ENCODE assay signal across 17 cellular contexts in the genomic region with DNA sequence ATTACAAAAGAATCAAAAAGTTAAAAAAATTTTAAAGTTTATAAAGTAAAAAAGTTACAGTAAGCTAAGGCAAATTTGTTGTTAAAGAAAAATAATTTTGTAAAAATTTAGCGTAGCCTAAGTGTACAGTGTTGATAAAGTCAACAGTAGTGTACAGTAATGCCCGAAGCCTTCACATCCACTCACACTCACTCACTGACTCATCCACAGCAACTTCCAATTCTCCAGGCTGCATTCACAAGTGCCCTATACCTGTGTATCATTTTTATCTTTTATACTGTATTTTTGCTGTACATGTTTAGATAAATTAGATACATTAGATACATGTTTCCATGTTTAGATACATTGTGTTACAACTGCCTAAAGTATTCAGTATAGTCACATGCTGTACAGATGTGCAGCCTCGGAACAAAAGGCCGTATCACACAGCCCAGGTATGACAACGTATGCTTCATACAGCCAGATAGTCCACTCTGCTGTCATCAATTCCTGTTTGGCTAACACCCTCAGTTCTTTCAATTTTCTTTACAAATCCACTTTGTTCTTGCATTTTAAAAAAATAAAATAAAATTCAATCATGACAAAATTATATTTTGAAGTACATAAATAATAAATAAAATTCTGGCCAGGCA.
A peak's percentile ranks its signal among the peaks of the same experiment; 100 is the strongest.
DNase-seq lines count a peak whose midpoint lies in the region; ATAC-seq, FAIRE-seq and TF ChIP-seq lines count a peak whose summit lies in the region.
"Had no signal": no experiment of that assay in that cellular context is flagged by ENCODE, and none has a peak within 500 bp of the region (broad histone marks: within the 10 kb centered on the region; RNA-seq: fewer than 3 reads in every experiment).

No MANE protein-coding gene starts in this region.

- H3K4me2 ChIP-seq in GM23248 (ENCODE audit: unreplicated experiment), result no peak overlapping the region
- no peak overlapping the region for H3K4me2 ChIP-seq in trophoblast cell (ENCODE audit: low read length)

- H3K4me1 ChIP-seq in GM23248 (ENCODE audit: insufficient read depth) (peaks cover 10% of the 10 kb centered on the region; the same call in 1 of the 2 replicates), Panc1 (ENCODE audit: control insufficient read depth, insufficient read depth, low read length) (no peaks in the 10 kb centered on the region), trophoblast cell (ENCODE audit: control insufficient read depth in 1 of 2, insufficient read depth in 2 of 2, low read length in 2 of 2) (no peaks in the 10 kb centered on the region)

- no peak overlapping the region for H2AFZ ChIP-seq in GM23248
- no peak overlapping the region for H2AFZ ChIP-seq in trophoblast cell (ENCODE audit: insufficient read depth, low read length, poor library complexity)

- H2BK12ac ChIP-seq in trophoblast cell (ENCODE audit: low read length), result no peak overlapping the region

- H3K9me2 ChIP-seq in GM23248 (ENCODE audit: insufficient read depth), result no peaks in the 10 kb centered on the region

- H3K27me3 ChIP-seq in GM23248 (replicated peaks; ENCODE audit: insufficient read depth) (no peaks in the 10 kb centered on the region), Panc1 (ENCODE audit: control insufficient read depth, insufficient read depth, low read length) (no peaks in the 10 kb centered on the region), bronchial epithelial cell (ENCODE audit: control insufficient read depth, insufficient read depth, low read length) (no peaks in the 10 kb centered on the region), trophoblast cell (ENCODE audit: insufficient read depth, low read length) (no peaks in the 10 kb centered on the region)

- no TSS peak for BruUV-seq in Panc1 (replicated peaks; lab: Mats Ljungman, UMichigan)

- H3K9ac ChIP-seq in GM23248 (no peak overlapping the region), trophoblast cell (ENCODE audit: low read length) (peak overlapping the region; percentile 63)

- 92% methylated on average over 5 of the region's 5 CpGs for WGBS in GM23248 (ENCODE audit: low coverage in 1 of 2, low lambda C conversion rate in 2 of 2, missing lambda C conversion rate in 2 of 2), 2 experiments
- no CpG with 5 or more reads among the region's 5 CpGs for WGBS in trophoblast cell (ENCODE audit: extremely low coverage, insufficient coverage, insufficient read length)

- H3K79me2 ChIP-seq in GM23248 (ENCODE audit: insufficient read depth), result peaks cover 96% of the 10 kb centered on the region
- no peaks in the 10 kb centered on the region for H3K79me2 ChIP-seq in trophoblast cell (ENCODE audit: control insufficient read depth, insufficient read depth, low read length, poor library complexity)

- H3F3A ChIP-seq in GM23248 (ENCODE audit: insufficient read depth), result no peaks in the 10 kb centered on the region

- ATAC-seq in Panc1 (peak; percentile 66; the same call in 1 of the 2 replicates), HG03039 (IDR thresholded peaks at IDR 0.05; ENCODE audit: unreplicated experiment) (no peak)

- H3K4me3 ChIP-seq in GM23248 (no peak overlapping the region), Panc1 (ENCODE audit: low read depth in 2 of 2, low read length in 2 of 2) (no peak overlapping the region), bronchial epithelial cell (ENCODE audit: low read depth, low read length) (no peak overlapping the region), trophoblast cell (ENCODE audit: low read depth, low read length) (no peak overlapping the region)

- TF ChIP-seq CTCF in Panc1 (IDR thresholded peaks at IDR 0.05), result no peak
- no peak for TF ChIP-seq CTCF in bronchial epithelial cell (IDR thresholded peaks at IDR 0.05; ENCODE audit: insufficient read depth, low read length, severe bottlenecking)

- H4K8ac ChIP-seq in trophoblast cell (ENCODE audit: low read depth, low read length), result no peak overlapping the region

- no peak overlapping the region for H3K23ac ChIP-seq in trophoblast cell (ENCODE audit: low read length)

- no peak for FAIRE-seq in bronchial epithelial cell (lab: Jason Lieb, UNC)

- no peak overlapping the region for H3K18ac ChIP-seq in trophoblast cell (ENCODE audit: low read length)

- no peak overlapping the region for H4K12ac ChIP-seq in trophoblast cell (ENCODE audit: low read depth, low read length)

- CTCF ChIA-PET in Panc1 (lab: Charles Lee), result no interaction called here

- H2BK5ac ChIP-seq in trophoblast cell (ENCODE audit: low read depth, low read length, poor library complexity), result no peak overlapping the region

- POLR2A ChIA-PET in Panc1 (lab: Charles Lee), result no interaction called here

- no peak overlapping the region for H3K4ac ChIP-seq in trophoblast cell (ENCODE audit: low read depth, low read length)

- no peaks in the 10 kb centered on the region for H3K9me3 ChIP-seq in GM23248 (ENCODE audit: low read depth)
- H3K9me3 ChIP-seq in Panc1 (ENCODE audit: control insufficient read depth, insufficient read depth, low read depth, low read length), result no peaks in the 10 kb centered on the region
- H3K9me3 ChIP-seq in trophoblast cell (ENCODE audit: insufficient read depth, low read depth, low read length), result no peaks in the 10 kb centered on the region

- H4K91ac ChIP-seq in trophoblast cell (ENCODE audit: low read depth, low read length), result no peak overlapping the region

- DNase-seq in GM23248 (peak; percentile 29), Panc1 (ENCODE audit: low read depth, low spot score) (no peak), bronchial epithelial cell (ENCODE audit: low read depth) (peak; percentile 69), trophoblast cell (peak in 1 of 2 donors; percentile 46), SK-N-DZ (ENCODE audit: low spot score) (no peak), DMS 273 treated with DMSO at 0.1 percent for 48 hours (lab: John Stamatoyannopoulos, UW) (no peak)
- DNase-seq: CD4-positive, alpha-beta T cell; DMS79 treated with DMSO at 0.1 percent for 48 hours; H7; NCI-H1048; NCI-H146; NCI-H2107; NCI-H226; NCI-H69; NK-92 treated with Interleukin-12 subunit alpha and Interleukin-12 subunit beta, amount 100 ng/mL, for 24 hours; OCI-M1 had no signal

- no peaks in the 10 kb centered on the region for H3K79me1 ChIP-seq in trophoblast cell (ENCODE audit: low read length)

- intact Hi-C loops in Panc1 (cut with micrococcal nuclease; ENCODE audit: unreplicated experiment), result no loop called here

- in situ Hi-C loops in GM23248 (cut with MboI), result no loop called here
- in situ Hi-C loops in Panc1 (cut with HindIII; ENCODE audit: low pct_unique_long_range_greater_than_20kb, low sequenced_read_pairs), result no loop called here

- no peak overlapping the region for H2AK5ac ChIP-seq in trophoblast cell (ENCODE audit: low read length)

- H3K36me3 ChIP-seq in GM23248 (ENCODE audit: low read depth) (no peaks in the 10 kb centered on the region), Panc1 (ENCODE audit: control insufficient read depth, insufficient read depth, low read length) (no peaks in the 10 kb centered on the region), bronchial epithelial cell (ENCODE audit: control insufficient read depth, insufficient read depth, low read length) (peaks cover 1% of the 10 kb centered on the region), trophoblast cell (ENCODE audit: control insufficient read depth in 1 of 2, insufficient read depth in 2 of 2, low read length in 2 of 2) (no peaks in the 10 kb centered on the region)

- no peak overlapping the region for H3K14ac ChIP-seq in trophoblast cell (ENCODE audit: low read length)

- H3K27ac ChIP-seq in GM23248 (no peak overlapping the region), Panc1 (ENCODE audit: low read length) (no peak overlapping the region), trophoblast cell (ENCODE audit: low read depth, low read length) (no peak overlapping the region)

- H4K20me1 ChIP-seq in GM23248 (ENCODE audit: insufficient read depth), result peaks cover 3% of the 10 kb centered on the region; the same call in 1 of the 2 replicates

- H2BK120ac ChIP-seq in trophoblast cell (ENCODE audit: insufficient read depth, low read length, poor library complexity), result no peak overlapping the region

Comparison
In these comparisons a context has a peak if more than half of its experiments do, and no peak if none do; other contexts are left out.
1. DNase-seq: peak in GM23248 (single experiment) and bronchial epithelial cell (single experiment); none in Panc1 (single experiment), SK-N-DZ (single experiment) and DMS 273 treated with DMSO at 0.1 percent for 48 hours (single experiment).